Comparison of ENCODE assay signal across 1 cellular context in the genomic region with DNA sequence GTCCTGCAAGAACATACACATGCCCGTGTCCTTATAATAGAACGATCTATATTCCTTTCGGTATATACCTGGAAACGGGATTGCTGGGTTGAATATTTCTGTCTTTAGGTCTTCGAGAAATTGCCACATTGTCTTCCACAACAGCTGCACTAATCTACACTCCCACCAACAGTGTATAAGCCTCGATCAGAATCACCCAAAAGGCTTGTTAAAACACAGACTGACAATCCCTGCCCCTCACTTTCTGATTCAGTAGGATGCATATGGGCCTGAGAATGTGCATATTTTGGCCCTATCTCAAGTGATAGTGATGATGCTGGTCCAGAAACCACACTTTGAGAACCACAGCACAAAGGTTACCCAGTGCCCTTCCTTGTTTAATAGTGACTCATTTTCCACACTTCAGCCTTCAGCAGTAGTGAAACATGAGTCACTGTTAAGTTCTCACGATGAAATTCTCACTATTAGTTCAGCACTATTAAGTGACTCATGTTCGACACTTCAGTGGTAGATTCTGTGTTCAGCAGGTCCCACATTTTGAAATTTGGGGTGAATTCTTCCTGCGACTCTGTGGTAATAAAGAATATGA.
A peak's percentile ranks its signal among the peaks of the same experiment; 100 is the strongest.
TF ChIP-seq lines count a peak whose summit lies in the region.

No MANE protein-coding gene starts in this region.

TF ChIP-seq in GM12878, 131 proteins besides CTCF, POLR2A, EP300 and RAD21 (continued from another document and continues in another):
- TF ChIP-seq, protein P1, sequence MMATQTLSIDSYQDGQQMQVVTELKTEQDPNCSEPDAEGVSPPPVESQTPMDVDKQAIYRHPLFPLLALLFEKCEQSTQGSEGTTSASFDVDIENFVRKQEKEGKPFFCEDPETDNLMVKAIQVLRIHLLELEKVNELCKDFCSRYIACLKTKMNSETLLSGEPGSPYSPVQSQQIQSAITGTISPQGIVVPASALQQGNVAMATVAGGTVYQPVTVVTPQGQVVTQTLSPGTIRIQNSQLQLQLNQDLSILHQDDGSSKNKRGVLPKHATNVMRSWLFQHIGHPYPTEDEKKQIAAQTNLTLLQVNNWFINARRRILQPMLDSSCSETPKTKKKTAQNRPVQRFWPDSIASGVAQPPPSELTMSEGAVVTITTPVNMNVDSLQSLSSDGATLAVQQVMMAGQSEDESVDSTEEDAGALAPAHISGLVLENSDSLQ (IDR thresholded peaks at IDR 0.05), result no peak
- TF ChIP-seq YBX1 (IDR thresholded peaks at IDR 0.05) (no peak), HCFC1 (IDR thresholded peaks at IDR 0.05; ENCODE audit: low read length) (no peak), ZNF24 (IDR thresholded peaks at IDR 0.05) (0 out of 2 replicates have a peak, but pooled peaks have one; percentile 28), CBX5 (IDR thresholded peaks at IDR 0.05; ENCODE audit: low read depth) (no peak), KLF5 (IDR thresholded peaks at IDR 0.05; ENCODE audit: partially characterized antibody) (no peak), SUPT20H (IDR thresholded peaks at IDR 0.05; ENCODE audit: borderline replicate concordance, control insufficient read depth, low read depth, low read length) (no peak), CHD2 (IDR thresholded peaks at IDR 0.05; ENCODE audit: borderline replicate concordance, low read depth, low read length) (no peak), GABPA (IDR thresholded peaks at IDR 0.05; ENCODE audit: low read depth) (no peak), PAX5 (IDR thresholded peaks at IDR 0.05; ENCODE audit: borderline replicate concordance, low read depth, low read length) (peak; percentile 29; the same call in 1 of the 2 replicates), ZNF274 (IDR thresholded peaks at IDR 0.05; ENCODE audit: insufficient read depth, insufficient read length) (no peak), MXI1 (IDR thresholded peaks at IDR 0.05; ENCODE audit: low read depth, low read length) (no peak), CREB1 (IDR thresholded peaks at IDR 0.05; ENCODE audit: low read depth) (0 out of 2 replicates have a peak, but pooled peaks have one; percentile 28), RFX5 (IDR thresholded peaks at IDR 0.05; ENCODE audit: low read depth, low read length) (no peak), KAT2A (conservative IDR thresholded peaks at IDR 0.05; ENCODE audit: control insufficient read depth, low read depth, low read length) (no peak), CHD1 (IDR thresholded peaks at IDR 0.05; ENCODE audit: low read depth, low read length) (no peak), SUZ12 (IDR thresholded peaks at IDR 0.05; ENCODE audit: unreplicated experiment) (no peak), ZNF207 (IDR thresholded peaks at IDR 0.05; ENCODE audit: borderline replicate concordance) (no peak), ZNF217 (IDR thresholded peaks at IDR 0.05) (peak; percentile 62; the same call in 1 of the 2 replicates), IKZF2 (IDR thresholded peaks at IDR 0.05) (peak; percentile 89 to 92), CBX3 (IDR thresholded peaks at IDR 0.05; ENCODE audit: borderline replicate concordance, low read depth) (no peak), BACH1 (IDR thresholded peaks at IDR 0.05; ENCODE audit: borderline replicate concordance) (peak; percentile 88; the same call in 1 of the 2 replicates), NBN (IDR thresholded peaks at IDR 0.05) (peak; percentile 72; the same call in 1 of the 2 replicates), HDGF (IDR thresholded peaks at IDR 0.05) (no peak), DPF2 (IDR thresholded peaks at IDR 0.05) (peak; percentile 92), EED (IDR thresholded peaks at IDR 0.05; ENCODE audit: low read depth) (peak; percentile 87), EZH2 (IDR thresholded peaks at IDR 0.05; ENCODE audit: borderline replicate concordance, control insufficient read depth, low read depth, low read length) (no peak), NR2C2 (IDR thresholded peaks at IDR 0.05; ENCODE audit: borderline replicate concordance, control insufficient read depth, insufficient read length, low read depth) (no peak), STAT3 (IDR thresholded peaks at IDR 0.05; ENCODE audit: low read depth, low read length) (no peak; the same call in 1 of the 2 replicates), CREM (IDR thresholded peaks at IDR 0.05; ENCODE audit: low read depth) (peak; percentile 60), SP1 (IDR thresholded peaks at IDR 0.05; ENCODE audit: low read depth, low read length) (no peak), JUNB (IDR thresholded peaks at IDR 0.05) (peak; percentile 91), BRCA1 (IDR thresholded peaks at IDR 0.05; ENCODE audit: low read depth, low read length) (no peak), PML (IDR thresholded peaks at IDR 0.05; ENCODE audit: low read length) (no peak), NR2F1 (conservative IDR thresholded peaks at IDR 0.05) (peak; percentile 86)
- TF ChIP-seq, protein P2, sequence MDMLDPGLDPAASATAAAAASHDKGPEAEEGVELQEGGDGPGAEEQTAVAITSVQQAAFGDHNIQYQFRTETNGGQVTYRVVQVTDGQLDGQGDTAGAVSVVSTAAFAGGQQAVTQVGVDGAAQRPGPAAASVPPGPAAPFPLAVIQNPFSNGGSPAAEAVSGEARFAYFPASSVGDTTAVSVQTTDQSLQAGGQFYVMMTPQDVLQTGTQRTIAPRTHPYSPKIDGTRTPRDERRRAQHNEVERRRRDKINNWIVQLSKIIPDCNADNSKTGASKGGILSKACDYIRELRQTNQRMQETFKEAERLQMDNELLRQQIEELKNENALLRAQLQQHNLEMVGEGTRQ (IDR thresholded peaks at IDR 0.05; ENCODE audit: borderline replicate concordance, low read depth, low read length), result no peak
- TF ChIP-seq, protein P3, sequence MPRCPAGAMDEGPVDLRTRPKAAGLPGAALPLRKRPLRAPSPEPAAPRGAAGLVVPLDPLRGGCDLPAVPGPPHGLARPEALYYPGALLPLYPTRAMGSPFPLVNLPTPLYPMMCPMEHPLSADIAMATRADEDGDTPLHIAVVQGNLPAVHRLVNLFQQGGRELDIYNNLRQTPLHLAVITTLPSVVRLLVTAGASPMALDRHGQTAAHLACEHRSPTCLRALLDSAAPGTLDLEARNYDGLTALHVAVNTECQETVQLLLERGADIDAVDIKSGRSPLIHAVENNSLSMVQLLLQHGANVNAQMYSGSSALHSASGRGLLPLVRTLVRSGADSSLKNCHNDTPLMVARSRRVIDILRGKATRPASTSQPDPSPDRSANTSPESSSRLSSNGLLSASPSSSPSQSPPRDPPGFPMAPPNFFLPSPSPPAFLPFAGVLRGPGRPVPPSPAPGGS (IDR thresholded peaks at IDR 0.05; ENCODE audit: borderline replicate concordance, insufficient read depth, low read depth, low read length, poor library complexity, severe bottlenecking), result no peak
- TF ChIP-seq, protein P4, sequence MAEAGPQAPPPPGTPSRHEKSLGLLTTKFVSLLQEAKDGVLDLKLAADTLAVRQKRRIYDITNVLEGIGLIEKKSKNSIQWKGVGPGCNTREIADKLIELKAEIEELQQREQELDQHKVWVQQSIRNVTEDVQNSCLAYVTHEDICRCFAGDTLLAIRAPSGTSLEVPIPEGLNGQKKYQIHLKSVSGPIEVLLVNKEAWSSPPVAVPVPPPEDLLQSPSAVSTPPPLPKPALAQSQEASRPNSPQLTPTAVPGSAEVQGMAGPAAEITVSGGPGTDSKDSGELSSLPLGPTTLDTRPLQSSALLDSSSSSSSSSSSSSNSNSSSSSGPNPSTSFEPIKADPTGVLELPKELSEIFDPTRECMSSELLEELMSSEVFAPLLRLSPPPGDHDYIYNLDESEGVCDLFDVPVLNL (IDR thresholded peaks at IDR 0.05; ENCODE audit: low read depth, low read length), result no peak
- TF ChIP-seq, protein P5, sequence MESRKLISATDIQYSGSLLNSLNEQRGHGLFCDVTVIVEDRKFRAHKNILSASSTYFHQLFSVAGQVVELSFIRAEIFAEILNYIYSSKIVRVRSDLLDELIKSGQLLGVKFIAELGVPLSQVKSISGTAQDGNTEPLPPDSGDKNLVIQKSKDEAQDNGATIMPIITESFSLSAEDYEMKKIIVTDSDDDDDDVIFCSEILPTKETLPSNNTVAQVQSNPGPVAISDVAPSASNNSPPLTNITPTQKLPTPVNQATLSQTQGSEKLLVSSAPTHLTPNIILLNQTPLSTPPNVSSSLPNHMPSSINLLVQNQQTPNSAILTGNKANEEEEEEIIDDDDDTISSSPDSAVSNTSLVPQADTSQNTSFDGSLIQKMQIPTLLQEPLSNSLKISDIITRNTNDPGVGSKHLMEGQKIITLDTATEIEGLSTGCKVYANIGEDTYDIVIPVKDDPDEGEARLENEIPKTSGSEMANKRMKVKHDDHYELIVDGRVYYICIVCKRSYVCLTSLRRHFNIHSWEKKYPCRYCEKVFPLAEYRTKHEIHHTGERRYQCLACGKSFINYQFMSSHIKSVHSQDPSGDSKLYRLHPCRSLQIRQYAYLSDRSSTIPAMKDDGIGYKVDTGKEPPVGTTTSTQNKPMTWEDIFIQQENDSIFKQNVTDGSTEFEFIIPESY (IDR thresholded peaks at IDR 0.05), result no peak
- TF ChIP-seq, protein P6, sequence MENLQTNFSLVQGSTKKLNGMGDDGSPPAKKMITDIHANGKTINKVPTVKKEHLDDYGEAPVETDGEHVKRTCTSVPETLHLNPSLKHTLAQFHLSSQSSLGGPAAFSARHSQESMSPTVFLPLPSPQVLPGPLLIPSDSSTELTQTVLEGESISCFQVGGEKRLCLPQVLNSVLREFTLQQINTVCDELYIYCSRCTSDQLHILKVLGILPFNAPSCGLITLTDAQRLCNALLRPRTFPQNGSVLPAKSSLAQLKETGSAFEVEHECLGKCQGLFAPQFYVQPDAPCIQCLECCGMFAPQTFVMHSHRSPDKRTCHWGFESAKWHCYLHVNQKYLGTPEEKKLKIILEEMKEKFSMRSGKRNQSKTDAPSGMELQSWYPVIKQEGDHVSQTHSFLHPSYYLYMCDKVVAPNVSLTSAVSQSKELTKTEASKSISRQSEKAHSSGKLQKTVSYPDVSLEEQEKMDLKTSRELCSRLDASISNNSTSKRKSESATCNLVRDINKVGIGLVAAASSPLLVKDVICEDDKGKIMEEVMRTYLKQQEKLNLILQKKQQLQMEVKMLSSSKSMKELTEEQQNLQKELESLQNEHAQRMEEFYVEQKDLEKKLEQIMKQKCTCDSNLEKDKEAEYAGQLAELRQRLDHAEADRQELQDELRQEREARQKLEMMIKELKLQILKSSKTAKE (IDR thresholded peaks at IDR 0.05; ENCODE audit: low read depth, poor library complexity, severe bottlenecking), result peak; percentile 80
- TF ChIP-seq, protein P7, sequence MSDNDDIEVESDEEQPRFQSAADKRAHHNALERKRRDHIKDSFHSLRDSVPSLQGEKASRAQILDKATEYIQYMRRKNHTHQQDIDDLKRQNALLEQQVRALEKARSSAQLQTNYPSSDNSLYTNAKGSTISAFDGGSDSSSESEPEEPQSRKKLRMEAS (IDR thresholded peaks at IDR 0.05; ENCODE audit: low read depth, low read length), result no peak
- TF ChIP-seq, protein P8, sequence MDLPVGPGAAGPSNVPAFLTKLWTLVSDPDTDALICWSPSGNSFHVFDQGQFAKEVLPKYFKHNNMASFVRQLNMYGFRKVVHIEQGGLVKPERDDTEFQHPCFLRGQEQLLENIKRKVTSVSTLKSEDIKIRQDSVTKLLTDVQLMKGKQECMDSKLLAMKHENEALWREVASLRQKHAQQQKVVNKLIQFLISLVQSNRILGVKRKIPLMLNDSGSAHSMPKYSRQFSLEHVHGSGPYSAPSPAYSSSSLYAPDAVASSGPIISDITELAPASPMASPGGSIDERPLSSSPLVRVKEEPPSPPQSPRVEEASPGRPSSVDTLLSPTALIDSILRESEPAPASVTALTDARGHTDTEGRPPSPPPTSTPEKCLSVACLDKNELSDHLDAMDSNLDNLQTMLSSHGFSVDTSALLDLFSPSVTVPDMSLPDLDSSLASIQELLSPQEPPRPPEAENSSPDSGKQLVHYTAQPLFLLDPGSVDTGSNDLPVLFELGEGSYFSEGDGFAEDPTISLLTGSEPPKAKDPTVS (IDR thresholded peaks at IDR 0.05; ENCODE audit: low read depth, low read length), result no peak
- TF ChIP-seq, protein P9, sequence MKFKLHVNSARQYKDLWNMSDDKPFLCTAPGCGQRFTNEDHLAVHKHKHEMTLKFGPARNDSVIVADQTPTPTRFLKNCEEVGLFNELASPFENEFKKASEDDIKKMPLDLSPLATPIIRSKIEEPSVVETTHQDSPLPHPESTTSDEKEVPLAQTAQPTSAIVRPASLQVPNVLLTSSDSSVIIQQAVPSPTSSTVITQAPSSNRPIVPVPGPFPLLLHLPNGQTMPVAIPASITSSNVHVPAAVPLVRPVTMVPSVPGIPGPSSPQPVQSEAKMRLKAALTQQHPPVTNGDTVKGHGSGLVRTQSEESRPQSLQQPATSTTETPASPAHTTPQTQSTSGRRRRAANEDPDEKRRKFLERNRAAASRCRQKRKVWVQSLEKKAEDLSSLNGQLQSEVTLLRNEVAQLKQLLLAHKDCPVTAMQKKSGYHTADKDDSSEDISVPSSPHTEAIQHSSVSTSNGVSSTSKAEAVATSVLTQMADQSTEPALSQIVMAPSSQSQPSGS (IDR thresholded peaks at IDR 0.05; ENCODE audit: low read length), result peak; percentile 85
- TF ChIP-seq, protein P10, sequence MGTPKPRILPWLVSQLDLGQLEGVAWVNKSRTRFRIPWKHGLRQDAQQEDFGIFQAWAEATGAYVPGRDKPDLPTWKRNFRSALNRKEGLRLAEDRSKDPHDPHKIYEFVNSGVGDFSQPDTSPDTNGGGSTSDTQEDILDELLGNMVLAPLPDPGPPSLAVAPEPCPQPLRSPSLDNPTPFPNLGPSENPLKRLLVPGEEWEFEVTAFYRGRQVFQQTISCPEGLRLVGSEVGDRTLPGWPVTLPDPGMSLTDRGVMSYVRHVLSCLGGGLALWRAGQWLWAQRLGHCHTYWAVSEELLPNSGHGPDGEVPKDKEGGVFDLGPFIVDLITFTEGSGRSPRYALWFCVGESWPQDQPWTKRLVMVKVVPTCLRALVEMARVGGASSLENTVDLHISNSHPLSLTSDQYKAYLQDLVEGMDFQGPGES (IDR thresholded peaks at IDR 0.05), result no peak
- TF ChIP-seq, protein P11, sequence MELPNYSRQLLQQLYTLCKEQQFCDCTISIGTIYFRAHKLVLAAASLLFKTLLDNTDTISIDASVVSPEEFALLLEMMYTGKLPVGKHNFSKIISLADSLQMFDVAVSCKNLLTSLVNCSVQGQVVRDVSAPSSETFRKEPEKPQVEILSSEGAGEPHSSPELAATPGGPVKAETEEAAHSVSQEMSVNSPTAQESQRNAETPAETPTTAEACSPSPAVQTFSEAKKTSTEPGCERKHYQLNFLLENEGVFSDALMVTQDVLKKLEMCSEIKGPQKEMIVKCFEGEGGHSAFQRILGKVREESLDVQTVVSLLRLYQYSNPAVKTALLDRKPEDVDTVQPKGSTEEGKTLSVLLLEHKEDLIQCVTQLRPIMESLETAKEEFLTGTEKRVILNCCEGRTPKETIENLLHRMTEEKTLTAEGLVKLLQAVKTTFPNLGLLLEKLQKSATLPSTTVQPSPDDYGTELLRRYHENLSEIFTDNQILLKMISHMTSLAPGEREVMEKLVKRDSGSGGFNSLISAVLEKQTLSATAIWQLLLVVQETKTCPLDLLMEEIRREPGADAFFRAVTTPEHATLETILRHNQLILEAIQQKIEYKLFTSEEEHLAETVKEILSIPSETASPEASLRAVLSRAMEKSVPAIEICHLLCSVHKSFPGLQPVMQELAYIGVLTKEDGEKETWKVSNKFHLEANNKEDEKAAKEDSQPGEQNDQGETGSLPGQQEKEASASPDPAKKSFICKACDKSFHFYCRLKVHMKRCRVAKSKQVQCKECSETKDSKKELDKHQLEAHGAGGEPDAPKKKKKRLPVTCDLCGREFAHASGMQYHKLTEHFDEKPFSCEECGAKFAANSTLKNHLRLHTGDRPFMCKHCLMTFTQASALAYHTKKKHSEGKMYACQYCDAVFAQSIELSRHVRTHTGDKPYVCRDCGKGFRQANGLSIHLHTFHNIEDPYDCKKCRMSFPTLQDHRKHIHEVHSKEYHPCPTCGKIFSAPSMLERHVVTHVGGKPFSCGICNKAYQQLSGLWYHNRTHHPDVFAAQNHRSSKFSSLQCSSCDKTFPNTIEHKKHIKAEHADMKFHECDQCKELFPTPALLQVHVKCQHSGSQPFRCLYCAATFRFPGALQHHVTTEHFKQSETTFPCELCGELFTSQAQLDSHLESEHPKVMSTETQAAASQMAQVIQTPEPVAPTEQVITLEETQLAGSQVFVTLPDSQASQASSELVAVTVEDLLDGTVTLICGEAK (IDR thresholded peaks at IDR 0.05; ENCODE audit: borderline replicate concordance), result no peak
